ENCODE assay signal across 1 cellular context in the genomic region with DNA sequence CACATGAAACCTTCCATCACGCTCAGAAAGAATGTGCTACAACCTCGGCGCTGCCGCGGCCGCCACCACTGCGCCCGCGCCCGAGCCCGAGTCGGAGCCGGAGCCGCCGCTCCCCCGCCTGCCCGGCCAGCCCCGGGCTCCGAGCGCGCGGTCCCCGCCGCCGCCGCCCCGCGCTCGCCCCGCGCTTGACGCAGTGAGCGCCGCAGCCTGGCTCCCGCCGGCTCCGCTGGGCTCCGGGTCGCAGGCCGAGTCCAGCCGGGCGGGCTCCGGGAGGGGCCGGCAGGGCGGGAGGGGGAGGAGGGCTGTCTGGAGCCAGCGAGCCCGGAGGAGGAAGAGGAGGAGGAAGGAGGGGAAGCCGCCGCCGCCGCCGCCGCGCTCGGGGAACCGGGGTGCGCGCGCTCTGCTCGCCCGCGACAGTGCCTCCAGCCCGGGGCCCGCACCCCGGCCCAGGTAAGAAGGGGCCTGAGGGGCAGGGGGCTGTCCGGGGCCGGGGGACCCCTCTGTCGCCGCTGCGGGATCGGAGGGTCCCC.
TF ChIP-seq lines count a peak whose summit lies in the region.

No MANE protein-coding gene starts in this region.

TF ChIP-seq in SK-N-SH treated with all-trans-retinoic acid at 6 μM for 48 hours, 23 proteins besides CTCF, POLR2A, EP300 and RAD21 (continued from another document):
- TF ChIP-seq, protein P1, sequence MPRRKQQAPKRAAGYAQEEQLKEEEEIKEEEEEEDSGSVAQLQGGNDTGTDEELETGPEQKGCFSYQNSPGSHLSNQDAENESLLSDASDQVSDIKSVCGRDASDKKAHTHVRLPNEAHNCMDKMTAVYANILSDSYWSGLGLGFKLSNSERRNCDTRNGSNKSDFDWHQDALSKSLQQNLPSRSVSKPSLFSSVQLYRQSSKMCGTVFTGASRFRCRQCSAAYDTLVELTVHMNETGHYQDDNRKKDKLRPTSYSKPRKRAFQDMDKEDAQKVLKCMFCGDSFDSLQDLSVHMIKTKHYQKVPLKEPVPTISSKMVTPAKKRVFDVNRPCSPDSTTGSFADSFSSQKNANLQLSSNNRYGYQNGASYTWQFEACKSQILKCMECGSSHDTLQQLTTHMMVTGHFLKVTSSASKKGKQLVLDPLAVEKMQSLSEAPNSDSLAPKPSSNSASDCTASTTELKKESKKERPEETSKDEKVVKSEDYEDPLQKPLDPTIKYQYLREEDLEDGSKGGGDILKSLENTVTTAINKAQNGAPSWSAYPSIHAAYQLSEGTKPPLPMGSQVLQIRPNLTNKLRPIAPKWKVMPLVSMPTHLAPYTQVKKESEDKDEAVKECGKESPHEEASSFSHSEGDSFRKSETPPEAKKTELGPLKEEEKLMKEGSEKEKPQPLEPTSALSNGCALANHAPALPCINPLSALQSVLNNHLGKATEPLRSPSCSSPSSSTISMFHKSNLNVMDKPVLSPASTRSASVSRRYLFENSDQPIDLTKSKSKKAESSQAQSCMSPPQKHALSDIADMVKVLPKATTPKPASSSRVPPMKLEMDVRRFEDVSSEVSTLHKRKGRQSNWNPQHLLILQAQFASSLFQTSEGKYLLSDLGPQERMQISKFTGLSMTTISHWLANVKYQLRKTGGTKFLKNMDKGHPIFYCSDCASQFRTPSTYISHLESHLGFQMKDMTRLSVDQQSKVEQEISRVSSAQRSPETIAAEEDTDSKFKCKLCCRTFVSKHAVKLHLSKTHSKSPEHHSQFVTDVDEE (CRISPR knock-in tag; IDR thresholded peaks at IDR 0.05), result no peak
- no peak for TF ChIP-seq ISL1 (CRISPR knock-in tag; IDR thresholded peaks at IDR 0.05)
TF ChIP-seq in SK-N-SH treated with all-trans-retinoic acid at 6 μM for 48 hours: peak in this region for 0.
